Comparison of ENCODE assay signal across 16 cellular contexts in the genomic region with DNA sequence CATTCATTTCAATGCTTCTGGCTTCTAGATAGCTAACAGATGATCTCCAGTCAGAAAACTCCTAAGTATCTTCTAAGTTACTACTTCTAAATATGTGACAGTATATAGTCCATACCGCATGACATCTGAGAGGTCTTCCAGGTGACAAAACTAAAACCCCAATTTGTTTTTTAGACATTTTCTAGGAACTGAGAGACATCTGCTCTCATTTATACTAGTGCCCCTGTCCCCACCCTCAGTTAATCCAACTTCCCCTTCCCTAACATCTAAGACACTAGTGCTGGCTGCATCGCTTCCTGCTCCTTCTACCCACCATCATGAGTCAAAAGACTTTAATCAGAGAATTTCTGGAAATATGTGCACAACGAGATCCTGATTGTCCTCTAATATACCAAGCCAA. TPM values are rescaled to one million over a fixed set of nuclear protein-coding genes. Genes with fewer than 3 reads are reported as not detected.
DNase-seq lines count a peak whose midpoint lies in the region; ATAC-seq and TF ChIP-seq lines count a peak whose summit lies in the region.
"Had no signal": no experiment of that assay in that cellular context is flagged by ENCODE, and none has a peak within 500 bp of the region (broad histone marks: within the 10 kb centered on the region; RNA-seq: fewer than 3 reads in every experiment).

No MANE protein-coding gene starts in this region.

- no peak overlapping the region for H3K27ac ChIP-seq in adrenal gland
- no peak overlapping the region for H3K27ac ChIP-seq in lower lobe of right lung
- H3K27ac ChIP-seq: A549, HL-60 had no signal

- TF ChIP-seq POLR2A in adrenal gland (IDR thresholded peaks at IDR 0.05) = no peak

- peaks cover 13% of the 10 kb centered on the region for H3K9me3 Mint-ChIP-seq in activated T-cell treated with anti-CD3 and anti-CD28 coated beads, Interleukin-2, amount 50 U/mL, for 24 hours
- H3K9me3 Mint-ChIP-seq in activated T-cell treated with anti-CD3 and anti-CD28 coated beads, Interleukin-2, amount 50 U/mL, for 72 hours = peaks cover 2 to 5% of the 10 kb centered on the region in 2 donors
- H3K9me3 Mint-ChIP-seq in WTC11 = peaks cover 3% of the 10 kb centered on the region; the same call in 1 of the 2 replicates
- peaks cover 13 to 21% of the 10 kb centered on the region in 2 donors for H3K9me3 Mint-ChIP-seq in stimulated activated naive CD8-positive, alpha-beta T cell treated with anti-CD3 and anti-CD28 coated beads, Interleukin-15, amount 100 ng/mL, for 72 hours

- H3K9me3 ChIP-seq in adrenal gland (replicated peaks in 1 of 3) (no peaks in the 10 kb centered on the region), lower lobe of right lung (no peaks in the 10 kb centered on the region)
- H3K9me3 ChIP-seq: A549 had no signal

- CTCF ChIA-PET in WTC11 (lab: Charles Lee) = no interaction called here

- no peak for ATAC-seq in activated T-cell treated with anti-CD3 and anti-CD28 coated beads, Interleukin-2, amount 50 U/mL, for 72 hours (replicated peaks in 1 of 2)
- ATAC-seq in WTC11 (no peak), HG03196 (IDR thresholded peaks at IDR 0.05; ENCODE audit: unreplicated experiment) (no peak), lower lobe of right lung (no peak)
- ATAC-seq in stimulated activated naive CD8-positive, alpha-beta T cell treated with anti-CD3 and anti-CD28 coated beads, Interleukin-15, amount 100 ng/mL, for 72 hours = peak; percentile 25
- ATAC-seq: A549 had no signal

- peaks cover 54% of the 10 kb centered on the region for H3K36me3 Mint-ChIP-seq in activated T-cell treated with anti-CD3 and anti-CD28 coated beads, Interleukin-2, amount 50 U/mL, for 24 hours (ENCODE audit: low read depth)
- H3K36me3 Mint-ChIP-seq in activated T-cell treated with anti-CD3 and anti-CD28 coated beads, Interleukin-2, amount 50 U/mL, for 72 hours (ENCODE audit: insufficient read depth in 2 of 2) = peaks cover 11 to 20% of the 10 kb centered on the region in 2 donors
- H3K36me3 Mint-ChIP-seq in WTC11 = peaks cover 4% of the 10 kb centered on the region

- H3K4me3 ChIP-seq in adrenal gland (no peak overlapping the region), lower lobe of right lung (no peak overlapping the region)
- H3K4me3 ChIP-seq: A549 had no signal

- peaks cover 3 to 24% of the 10 kb centered on the region in 2 donors for H3K4me1 ChIP-seq in adrenal gland (replicated peaks in 1 of 2)
- peaks cover 19% of the 10 kb centered on the region for H3K4me1 ChIP-seq in lower lobe of right lung

- H3K27ac Mint-ChIP-seq in activated T-cell treated with anti-CD3 and anti-CD28 coated beads, Interleukin-2, amount 50 U/mL, for 24 hours = peak overlapping the region; percentile 55
- no peak overlapping the region for H3K27ac Mint-ChIP-seq in activated T-cell treated with anti-CD3 and anti-CD28 coated beads, Interleukin-2, amount 50 U/mL, for 72 hours
- peak overlapping the region; percentile 75 for H3K27ac Mint-ChIP-seq in WTC11
- H3K27ac Mint-ChIP-seq in stimulated activated naive CD8-positive, alpha-beta T cell treated with anti-CD3 and anti-CD28 coated beads, Interleukin-15, amount 100 ng/mL, for 72 hours = no peak overlapping the region
- H3K27ac Mint-ChIP-seq: activated naive CD8-positive, alpha-beta T cell treated with anti-CD3 and anti-CD28 coated beads, Interleukin-2, amount 10 ng/mL, durations not matched to agents 7 days and 5 days; mesothelial cell of epicardium had no signal

- H3K4me3 Mint-ChIP-seq in activated T-cell treated with anti-CD3 and anti-CD28 coated beads, Interleukin-2, amount 50 U/mL, for 24 hours = no peak overlapping the region
- no peak overlapping the region for H3K4me3 Mint-ChIP-seq in activated T-cell treated with anti-CD3 and anti-CD28 coated beads, Interleukin-2, amount 50 U/mL, for 72 hours
- H3K4me3 Mint-ChIP-seq in WTC11 = no peak overlapping the region
- H3K4me3 Mint-ChIP-seq in stimulated activated naive CD8-positive, alpha-beta T cell treated with anti-CD3 and anti-CD28 coated beads, Interleukin-15, amount 100 ng/mL, for 72 hours = peak overlapping the region in 1 of 2 donors; percentile 6
- H3K4me3 Mint-ChIP-seq: activated naive CD8-positive, alpha-beta T cell treated with anti-CD3 and anti-CD28 coated beads, Interleukin-2, amount 10 ng/mL, durations not matched to agents 7 days and 5 days; mesothelial cell of epicardium had no signal

- H3K36me3 ChIP-seq in adrenal gland (replicated peaks in 1 of 2) (no peaks in the 10 kb centered on the region), lower lobe of right lung (no peaks in the 10 kb centered on the region)

- peaks cover 68% of the 10 kb centered on the region for H3K4me1 Mint-ChIP-seq in activated T-cell treated with anti-CD3 and anti-CD28 coated beads, Interleukin-2, amount 50 U/mL, for 24 hours (ENCODE audit: low read depth)
- peaks cover 64% of the 10 kb centered on the region for H3K4me1 Mint-ChIP-seq in activated T-cell treated with anti-CD3 and anti-CD28 coated beads, Interleukin-2, amount 50 U/mL, for 72 hours (ENCODE audit: low read depth)
- H3K4me1 Mint-ChIP-seq in WTC11 = peaks cover 71% of the 10 kb centered on the region
- H3K4me1 Mint-ChIP-seq in stimulated activated naive CD8-positive, alpha-beta T cell treated with anti-CD3 and anti-CD28 coated beads, Interleukin-15, amount 100 ng/mL, for 72 hours = peaks cover 81% of the 10 kb centered on the region

- WGBS in adrenal gland, 4 donors = 69 to 80% (median 77%) methylated on average over 3 of the region's 3 CpGs

- POLR2A ChIA-PET in WTC11 (lab: Charles Lee) = no interaction called here

- no peak for TF ChIP-seq CTCF in WTC11 (IDR thresholded peaks at IDR 0.05)
- no peak for TF ChIP-seq CTCF in adrenal gland (IDR thresholded peaks at IDR 0.05)
- no peak for TF ChIP-seq CTCF in lower lobe of right lung (IDR thresholded peaks at IDR 0.05)

- intact Hi-C loops in adrenal gland (cut with DNase I) = no loop called here
- intact Hi-C loops in lower lobe of right lung (cut with DNase I) = no loop called here

- no peaks in the 10 kb centered on the region for H3K27me3 ChIP-seq in adrenal gland
- no peaks in the 10 kb centered on the region for H3K27me3 ChIP-seq in lower lobe of right lung (ENCODE audit: low read depth)

- no peaks in the 10 kb centered on the region for H3K27me3 Mint-ChIP-seq in activated T-cell treated with anti-CD3 and anti-CD28 coated beads, Interleukin-2, amount 50 U/mL, for 24 hours
- H3K27me3 Mint-ChIP-seq in activated T-cell treated with anti-CD3 and anti-CD28 coated beads, Interleukin-2, amount 50 U/mL, for 72 hours (ENCODE audit: low read depth) = no peaks in the 10 kb centered on the region
- no peaks in the 10 kb centered on the region for H3K27me3 Mint-ChIP-seq in WTC11 (ENCODE audit: low read depth)
- H3K27me3 Mint-ChIP-seq in stimulated activated naive CD8-positive, alpha-beta T cell treated with anti-CD3 and anti-CD28 coated beads, Interleukin-15, amount 100 ng/mL, for 72 hours = no peaks in the 10 kb centered on the region
- H3K27me3 Mint-ChIP-seq: activated naive CD8-positive, alpha-beta T cell treated with anti-CD3 and anti-CD28 coated beads, Interleukin-2, amount 10 ng/mL, durations not matched to agents 7 days and 5 days; CD4-positive, alpha-beta memory T cell had no signal

- DNase-seq in activated T-cell treated with anti-CD3 and anti-CD28 coated beads, Interleukin-2, amount 50 U/mL, for 24 hours = no peak
- DNase-seq in activated T-cell treated with anti-CD3 and anti-CD28 coated beads, Interleukin-2, amount 50 U/mL, for 72 hours = no peak
- DNase-seq in KG1 (lab: John Stamatoyannopoulos, UW) (peak; percentile 24), WTC11 (ENCODE audit: low spot score) (no peak), adrenal gland (no peak), lower lobe of right lung (no peak)
- no peak for DNase-seq in stimulated activated naive CD8-positive, alpha-beta T cell treated with anti-CD3 and anti-CD28 coated beads, Interleukin-15, amount 100 ng/mL, for 72 hours
- DNase-seq: activated CD8-positive, alpha-beta memory T cell treated with anti-CD3 and anti-CD28 coated beads, Interleukin-2, amount 50 U/mL, for 4 hours; activated naive CD8-positive, alpha-beta T cell treated with anti-CD3 and anti-CD28 coated beads, Interleukin-2, amount 10 ng/mL, durations not matched to agents 7 days and 5 days; CD4-positive, alpha-beta memory T cell; NCI-H1694 treated with DMSO at 0.1 percent for 48 hours; nucleus accumbens had no signal

TF ChIP-seq in WTC11, 78 proteins besides CTCF, POLR2A, EP300 and RAD21:
- TF ChIP-seq PREB (CRISPR knock-in tag; IDR thresholded peaks at IDR 0.05; ENCODE audit: borderline replicate concordance) (no peak), FOXP4 (CRISPR knock-in tag; IDR thresholded peaks at IDR 0.05) (no peak)

RNA-seq across cellular contexts. Expression of gene FBXW11, which starts 37.9 kb away (rescaled TPM):
- total RNA-seq in activated T-cell treated with anti-CD3 and anti-CD28 coated beads, Interleukin-2, amount 50 U/mL, for 72 hours = 10 to 100 TPM; 43.2 to 55.2 TPM
- total RNA-seq in WTC11 (2021) (48.4 to 52.2 TPM (median 51.2 TPM) in 3 replicates), adrenal gland (10 to 100 TPM; 41.7 to 89.0 (median 71.6) TPM), lower lobe of right lung (52.8 TPM)
- polyA plus RNA-seq in adrenal gland = 10 to 100 TPM in 2 of 3 donors, 1 to 10 TPM in 1; 6.8 to 51.6 (median 11.1) TPM

Comparison
In these comparisons a context has a peak if more than half of its experiments do, and no peak if none do; other contexts are left out.
1. H3K27ac Mint-ChIP-seq: peak in activated T-cell treated with anti-CD3 and anti-CD28 coated beads, Interleukin-2, amount 50 U/mL, for 24 hours (single experiment) and WTC11 (single experiment); none in activated T-cell treated with anti-CD3 and anti-CD28 coated beads, Interleukin-2, amount 50 U/mL, for 72 hours (single experiment) and stimulated activated naive CD8-positive, alpha-beta T cell treated with anti-CD3 and anti-CD28 coated beads, Interleukin-15, amount 100 ng/mL, for 72 hours (0 of 2).